ENCODE assay signal across 14 cellular contexts in genomic region chr18:79947054-79947755, GRCh38. TPM values are rescaled to one million over a fixed set of nuclear protein-coding genes. Genes with fewer than 3 reads are reported as not detected.
DNase-seq lines count a peak whose midpoint lies in the region; ATAC-seq and TF ChIP-seq lines count a peak whose summit lies in the region.
"Had no signal": no experiment of that assay in that cellular context is flagged by ENCODE, and none has a peak within 500 bp of the region (broad histone marks: within the 10 kb centered on the region; RNA-seq: fewer than 3 reads in every experiment).

No MANE protein-coding gene starts in this region.

- H3K79me2 ChIP-seq in Loucy (ENCODE audit: insufficient read depth, low read length) = peaks cover 64% of the 10 kb centered on the region
- H3K79me2 ChIP-seq in OCI-LY7 (ENCODE audit: insufficient read depth, low read depth, low read length) = no peaks in the 10 kb centered on the region

- H3K4me1 ChIP-seq in Loucy (ENCODE audit: insufficient read depth, low read length, poor library complexity, severe bottlenecking) = peaks cover 45% of the 10 kb centered on the region
- peaks cover 24% of the 10 kb centered on the region for H3K4me1 ChIP-seq in OCI-LY7 (ENCODE audit: insufficient read depth, low read length, poor library complexity, severe bottlenecking)

- no peaks in the 10 kb centered on the region for H3F3A ChIP-seq in Loucy (ENCODE audit: low read depth)

- H3K27me3 ChIP-seq in Loucy (ENCODE audit: insufficient read depth, low read length, poor library complexity, severe bottlenecking) = no peaks in the 10 kb centered on the region
- H3K27me3 ChIP-seq: pancreas had no signal

- DNase-seq in AG20443 (ENCODE audit: low spot score) (peak; percentile 42), epithelial cell of esophagus (ENCODE audit: low read depth) (peak; percentile 91), omental fat pad (ENCODE audit: low spot score) (peak; percentile 11), amygdala (lab: John Stamatoyannopoulos, UW) (no peak), OCI-LY7 (ENCODE audit: low spot score) (no peak), NCI-H187 (lab: John Stamatoyannopoulos, UW) (no peak)
- DNase-seq: AML-193; effector CD8-positive, alpha-beta T cell; EL; H7; T1000 had no signal

- H4K20me1 ChIP-seq in Loucy (ENCODE audit: insufficient read depth, low read length, poor library complexity, severe bottlenecking) (peaks cover 21% of the 10 kb centered on the region), OCI-LY7 (ENCODE audit: insufficient read depth, low read length) (peaks cover 5% of the 10 kb centered on the region; the same call in 1 of the 2 replicates)

- POLR2A ChIA-PET in OCI-LY7 (lab: Charles Lee) = interaction anchor here (1.3 kb wide), 1 partner anchor 267 kb away, joined by 3 read pairs; no protein-coding TSS in a partner anchor

- BruUV-seq in OCI-LY7 (replicated peaks; lab: Mats Ljungman, UMichigan) = no TSS peak

- intact Hi-C loops in OCI-LY7 (cut with micrococcal nuclease; ENCODE audit: unreplicated experiment) = no loop called here

- H3K9me2 ChIP-seq in Loucy (replicated peaks; ENCODE audit: low read depth, low read length) (no peaks in the 10 kb centered on the region), OCI-LY7 (ENCODE audit: insufficient read depth, low read length) (no peaks in the 10 kb centered on the region)

- H3K9ac ChIP-seq in Loucy (ENCODE audit: low read depth, low read length, poor library complexity, severe bottlenecking) = no peak overlapping the region

- H3K4me3 ChIP-seq in Loucy (ENCODE audit: low read length, poor library complexity, severe bottlenecking) = no peak overlapping the region
- no peak overlapping the region for H3K4me3 ChIP-seq in epithelial cell of esophagus (ENCODE audit: low read length)
- H3K4me3 ChIP-seq in OCI-LY7 (ENCODE audit: low read depth, low read length, poor library complexity, severe bottlenecking) = no peak overlapping the region
- H3K4me3 ChIP-seq: pancreas had no signal

- ATAC-seq in omental fat pad (ENCODE audit: low FRiP score) (no peak), HG02870 (IDR thresholded peaks at IDR 0.05; ENCODE audit: unreplicated experiment) (no peak)
- ATAC-seq: pancreas had no signal

- CTCF ChIA-PET in OCI-LY7 (lab: Charles Lee; ENCODE audit: unreplicated experiment) = no interaction called here

- H3K9me3 ChIP-seq in Loucy (ENCODE audit: insufficient read depth, low read depth, low read length) (no peaks in the 10 kb centered on the region), OCI-LY7 (ENCODE audit: low read length) (no peaks in the 10 kb centered on the region)
- H3K9me3 ChIP-seq: pancreas had no signal

- H2AFZ ChIP-seq in Loucy (ENCODE audit: low read length) (no peak overlapping the region), OCI-LY7 (ENCODE audit: low read length) (no peak overlapping the region)

- H3K4me2 ChIP-seq in Loucy (ENCODE audit: low read depth, low read length, poor library complexity, severe bottlenecking) (peak overlapping the region; percentile 92), OCI-LY7 (ENCODE audit: low read length) (no peak overlapping the region)

- H3K36me3 ChIP-seq in Loucy (ENCODE audit: insufficient read depth, low read length) (peaks cover under 1% of the 10 kb centered on the region; the same call in 1 of the 2 replicates), OCI-LY7 (ENCODE audit: insufficient read depth, low read length) (peaks cover 3% of the 10 kb centered on the region; the same call in 1 of the 2 replicates)

- TF ChIP-seq CTCF in Loucy (conservative IDR thresholded peaks at IDR 0.05; ENCODE audit: low read length) (no peak), epithelial cell of esophagus (IDR thresholded peaks at IDR 0.05; ENCODE audit: insufficient read depth, low read depth, low read length, missing control alignments) (no peak), omental fat pad (IDR thresholded peaks at IDR 0.05) (no peak), OCI-LY7 (conservative IDR thresholded peaks at IDR 0.05; ENCODE audit: low read length) (no peak)

- H3K27ac ChIP-seq in OCI-LY7 (ENCODE audit: low read depth, low read length, poor library complexity, severe bottlenecking) = no peak overlapping the region
- H3K27ac ChIP-seq: pancreas had no signal

RNA-seq across cellular contexts. Expression of gene SLC66A2, which starts 4.2 kb away (rescaled TPM):
- total RNA-seq in omental fat pad (100 to 1,000 TPM in 2 of 4 donors, 10 to 100 TPM in 2; 69.4 to 176 (median 103) TPM), OCI-LY7 (2022) (15.1 and 17.9 TPM in 2 replicates)
- 14.5 and 16.5 TPM in 2 replicates for total RNA-seq in OCI-LY7 (2014; rRNA removed; shearing (Covaris generic))

RNA-seq across cellular contexts. Expression of gene HSBP1L1, which starts 17.2 kb away (rescaled TPM):
- total RNA-seq in omental fat pad (10 to 100 TPM; 13.2 to 20.1 (median 17.3) TPM), OCI-LY7 (2022) (not detected in 2 replicates)
- total RNA-seq in OCI-LY7 (2014; rRNA removed; shearing (Covaris generic)) = not detected in 2 replicates

RNA-seq across cellular contexts. Expression of gene TXNL4A, which starts 41.2 kb away (rescaled TPM):
- total RNA-seq in omental fat pad (10 to 100 TPM; 18.0 to 47.6 (median 33.6) TPM), OCI-LY7 (2022) (91.4 and 95.0 TPM in 2 replicates)
- total RNA-seq in OCI-LY7 (2014; rRNA removed; shearing (Covaris generic)) = 44.7 and 45.9 TPM in 2 replicates

Comparison
In these comparisons a context has a peak if more than half of its experiments do, and no peak if none do; other contexts are left out.
1. DNase-seq: peak in AG20443 (single experiment), epithelial cell of esophagus (single experiment) and omental fat pad (single experiment); none in amygdala (0 of 56), OCI-LY7 (single experiment) and NCI-H187 (0 of 2).
2. RNA of gene HSBP1L1, which starts 17.2 kb away (total RNA-seq): 13.2 to 20.1 TPM in omental fat pad; not detected in OCI-LY7; every median in the first group is over 10 times any median in the second.